8 cellular contexts compared by ENCODE assay signal in genomic region chr3:49802719-49803463, GRCh38. TPM values are rescaled to one million over a fixed set of nuclear protein-coding genes. Genes with fewer than 3 reads are reported as not detected.
DNase-seq lines count a peak whose midpoint lies in the region; ATAC-seq and TF ChIP-seq lines count a peak whose summit lies in the region.

Gene INKA1, plus strand, starts transcription at chr3:49803261. Its CDS starts 132 bp downstream, at chr3:49803393.

- H3K4me3 Mint-ChIP-seq in activated CD4-positive, alpha-beta memory T cell treated with anti-CD3 and anti-CD28 coated beads, Interleukin-2, amount 10 ng/mL, durations not matched to agents 7 days and 5 days: peak within 1 kb of the TSS; percentile 83

- TF ChIP-seq CTCF in BJ (IDR thresholded peaks at IDR 0.05; ENCODE audit: insufficient read depth, low read depth, low read length) (peak; percentile 92), lung (IDR thresholded peaks at IDR 0.05; ENCODE audit: control extremely low read depth, extremely low read depth) (peak; percentile 90)

- H3K4me1 ChIP-seq in lung (ENCODE audit: control insufficient read depth in 2 of 2, insufficient read depth in 2 of 2, low read length in 2 of 2): peaks cover 22 to 29% of the 10 kb centered on the region in 2 donors

- H3K36me3 Mint-ChIP-seq in activated CD4-positive, alpha-beta memory T cell treated with anti-CD3 and anti-CD28 coated beads, Interleukin-2, amount 10 ng/mL, durations not matched to agents 7 days and 5 days (ENCODE audit: low read depth): peaks cover 4% of the 10 kb centered on the region

- H3K27me3 Mint-ChIP-seq in activated CD4-positive, alpha-beta memory T cell treated with anti-CD3 and anti-CD28 coated beads, Interleukin-2, amount 10 ng/mL, durations not matched to agents 7 days and 5 days: peaks cover 16% of the 10 kb centered on the region

- DNase-seq in BJ (ENCODE audit: low read depth) (no peak), NCI-H69 (lab: John Stamatoyannopoulos, UW) (peak; percentile 86), ecto neural progenitor cell (ENCODE audit: low spot score) (peak; percentile 92), lung (ENCODE audit: low spot score) (peak; percentile 92)
- DNase-seq in activated CD4-positive, alpha-beta memory T cell treated with anti-CD3 and anti-CD28 coated beads, Interleukin-2, amount 10 ng/mL, durations not matched to agents 7 days and 5 days: peak; percentile 89
- DNase-seq in stimulated activated CD4-positive, alpha-beta T cell treated with anti-CD3 and anti-CD28 coated beads, TNF-alpha, amount 100 ng/mL, for 24 hours (ENCODE audit: low read depth in 3 of 3): peak; percentile 78 to 87 (median 82)

- H3K27me3 ChIP-seq in BJ (ENCODE audit: control insufficient read depth, insufficient read depth, low read length): no peaks in the 10 kb centered on the region
- no peaks in the 10 kb centered on the region for H3K27me3 ChIP-seq in lung (ENCODE audit: control insufficient read depth, insufficient read depth)

- H3K27ac ChIP-seq in lung (ENCODE audit: low read depth in 1 of 2, low read length in 1 of 2): peak within 1 kb of the TSS; percentile 85 to 94

- ATAC-seq in GM19035 (IDR thresholded peaks at IDR 0.05; ENCODE audit: unreplicated experiment) (peak; percentile 76), HG03354 (IDR thresholded peaks at IDR 0.05; ENCODE audit: poor library complexity, severe bottlenecking, unreplicated experiment) (peak; percentile 61), lung (ENCODE audit: insufficient read depth, low FRiP score) (peak; percentile 90)

- H3K27ac Mint-ChIP-seq in activated CD4-positive, alpha-beta memory T cell treated with anti-CD3 and anti-CD28 coated beads, Interleukin-2, amount 10 ng/mL, durations not matched to agents 7 days and 5 days: peak within 1 kb of the TSS; percentile 79

- peak within 1 kb of the TSS; percentile 79 for H3K4me3 ChIP-seq in BJ (ENCODE audit: low read depth, low read length)
- H3K4me3 ChIP-seq in lung: peak within 1 kb of the TSS; percentile 67

- no peaks in the 10 kb centered on the region for H3K9me3 Mint-ChIP-seq in activated CD4-positive, alpha-beta memory T cell treated with anti-CD3 and anti-CD28 coated beads, Interleukin-2, amount 10 ng/mL, durations not matched to agents 7 days and 5 days

- peaks cover 39% of the 10 kb centered on the region for H3K4me1 Mint-ChIP-seq in activated CD4-positive, alpha-beta memory T cell treated with anti-CD3 and anti-CD28 coated beads, Interleukin-2, amount 10 ng/mL, durations not matched to agents 7 days and 5 days

- POLR2A ChIA-PET in BJ (lab: Charles Lee): interaction anchor here (0.6 to 2.1 kb wide), 3 partner anchors 17 to 1356 kb away, joined by 3 to 8 read pairs (median 5); partner anchors contain the start of genes ATRIP and IP6K1
- POLR2A ChIA-PET in activated CD4-positive, alpha-beta memory T cell treated with anti-CD3 and anti-CD28 coated beads, Interleukin-2, amount 10 ng/mL, durations not matched to agents 7 days and 5 days (lab: Charles Lee): interaction anchor here (0.6 to 5.9 kb wide), 19 partner anchors 11 to 267 kb away, joined by 3 to 54 read pairs (median 4); partner anchors contain the start of genes AMIGO3, GMPPB, IP6K1 and MON1A

- WGBS in lung, 2 donors: 0 to 1% methylated on average over 67 to 71 of the region's 71 CpGs

- H3K36me3 ChIP-seq in BJ (ENCODE audit: control insufficient read depth, insufficient read depth, low read length) (no peaks in the 10 kb centered on the region; the same call in 1 of the 2 replicates), lung (ENCODE audit: control insufficient read depth in 2 of 2, insufficient read depth in 2 of 2, low read length in 2 of 2) (no peaks in the 10 kb centered on the region)

- no peaks in the 10 kb centered on the region for H3K9me3 ChIP-seq in lung (ENCODE audit: control insufficient read depth in 2 of 2, insufficient read depth in 1 of 2, low read length in 1 of 2)

- CTCF ChIA-PET in BJ (lab: Yijun Ruan, JAX): interaction anchor here (0.7 to 13.4 kb wide), 37 partner anchors 10 to 388 kb away, joined by 3 to 287 read pairs (median 4); partner anchors contain the start of genes GMPPB, IP6K1, RBM5 and TRAIP
- CTCF ChIA-PET in activated CD4-positive, alpha-beta memory T cell treated with anti-CD3 and anti-CD28 coated beads, Interleukin-2, amount 10 ng/mL, durations not matched to agents 7 days and 5 days (lab: Charles Lee): interaction anchor here (0.5 to 5.8 kb wide), 30 partner anchors 10 to 441 kb away, joined by 3 to 104 read pairs (median 3); partner anchors contain the start of genes AMIGO3, IP6K1, TRAIP and UBA7

RNA-seq across cellular contexts. Expression of gene INKA1, which starts in this region (rescaled TPM):
- 3.1 and 4.4 TPM in 2 replicates for polyA plus RNA-seq in BJ (2011; rRNA removed)
- polyA minus RNA-seq in BJ (2011; rRNA and poly(A)+ RNA removed): 2.2 and 4.3 TPM in 2 replicates
- total RNA-seq in activated CD4-positive, alpha-beta memory T cell treated with anti-CD3 and anti-CD28 coated beads, Interleukin-2, amount 10 ng/mL, durations not matched to agents 7 days and 5 days: under 1 TPM; 0.20 to 0.48 TPM
- 1 to 10 TPM; 6.1 to 7.1 TPM for total RNA-seq in lung
- polyA plus RNA-seq in lung: 10 to 100 TPM in 1 of 2 donors, 1 to 10 TPM in 1; 6.8 to 10.8 TPM

Comparison
In these comparisons a context has a peak if more than half of its experiments do, and no peak if none do; other contexts are left out.
1. RNA of gene INKA1 (total RNA-seq): 6.1 to 7.1 TPM in lung; 0.20 to 0.48 TPM in activated CD4-positive, alpha-beta memory T cell treated with anti-CD3 and anti-CD28 coated beads, Interleukin-2, amount 10 ng/mL, durations not matched to agents 7 days and 5 days; every median in the first group is over 4 times any median in the second.
2. Peak in DNase-seq in activated CD4-positive, alpha-beta memory T cell treated with anti-CD3 and anti-CD28 coated beads, Interleukin-2, amount 10 ng/mL, durations not matched to agents 7 days and 5 days; RNA of the gene not detected or under 1 TPM.
3. Peak in every context shown above with its lines, with median percentiles within 50 percentile points of each other: ATAC-seq.